ENCODE assay signal across 1 cellular context in the genomic region with DNA sequence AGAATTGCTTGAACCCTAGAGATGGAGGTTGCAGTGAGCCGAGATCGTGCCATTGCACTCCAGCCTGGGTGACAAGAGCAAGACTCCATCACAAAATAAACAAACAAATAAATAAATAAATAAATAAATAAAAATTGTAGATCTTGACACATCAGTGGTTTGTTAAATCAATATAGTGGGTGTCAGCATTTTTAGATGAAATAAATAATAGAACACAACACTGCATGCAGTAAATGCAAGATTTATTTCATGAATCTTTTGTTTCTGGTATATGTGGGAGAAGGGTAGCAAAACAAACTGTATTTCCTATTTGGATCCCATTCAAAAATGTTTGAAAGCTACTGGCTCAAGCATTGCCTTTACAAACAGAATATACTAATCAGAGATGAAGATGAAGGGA.
TF ChIP-seq lines count a peak whose summit lies in the region.

No MANE protein-coding gene starts in this region.

TF ChIP-seq in SK-N-SH treated with all-trans-retinoic acid at 6 μM for 48 hours, 23 proteins besides CTCF, POLR2A, EP300 and RAD21 (continued from another document):
- TF ChIP-seq ZFP3 (CRISPR knock-in tag; IDR thresholded peaks at IDR 0.05), result no peak
